9 cellular contexts compared by ENCODE assay signal in the genomic region with DNA sequence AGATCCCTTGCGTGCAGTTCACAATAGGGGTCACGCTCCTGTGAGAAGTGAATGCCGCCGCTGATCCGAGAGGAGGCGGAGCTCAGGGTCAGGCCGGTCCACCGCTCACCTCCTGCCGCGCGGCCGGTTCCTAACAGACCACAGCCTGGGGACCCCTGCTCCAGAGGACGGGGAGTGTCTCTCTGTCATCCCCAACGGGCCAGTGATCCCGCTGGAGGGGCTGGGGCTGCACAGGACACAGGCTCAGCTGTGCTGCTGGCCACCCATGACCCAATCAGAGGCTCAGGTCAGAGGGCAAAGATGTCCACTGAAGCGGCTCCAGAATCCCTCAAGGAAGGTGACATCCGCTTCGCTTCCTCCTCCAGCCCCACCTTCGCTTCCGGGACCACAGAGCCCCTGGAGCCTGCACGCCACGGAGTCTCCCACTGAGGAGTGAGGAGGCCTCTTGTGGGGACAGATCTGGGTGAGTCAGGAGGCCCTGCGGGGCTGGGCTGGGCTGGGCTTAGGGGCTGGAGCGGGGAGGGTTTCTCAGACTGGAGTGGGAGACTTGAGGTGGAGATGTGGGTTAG.
DNase-seq lines count a peak whose midpoint lies in the region; ATAC-seq, FAIRE-seq and TF ChIP-seq lines count a peak whose summit lies in the region.
"Had no signal": no experiment of that assay in that cellular context is flagged by ENCODE, and none has a peak within 500 bp of the region (broad histone marks: within the 10 kb centered on the region; RNA-seq: fewer than 3 reads in every experiment).

No MANE protein-coding gene starts in this region.

- 71% methylated on average over 24 of the region's 24 CpGs for WGBS in HepG2 (ENCODE audit: low lambda C conversion rate)

- H3K4me1 ChIP-seq in HepG2 (ENCODE audit: insufficient read depth, low read length) (peaks cover 6% of the 10 kb centered on the region), upper lobe of right lung (peaks cover 14% of the 10 kb centered on the region)

- no peak for TF ChIP-seq EP300 in HepG2 (IDR thresholded peaks at IDR 0.05; ENCODE audit: low read depth in 2 of 2, low read length in 2 of 2)
- TF ChIP-seq EP300 in HepG2 (CRISPR knock-in tag; IDR thresholded peaks at IDR 0.05; ENCODE audit: borderline replicate concordance), result no peak

- no peak overlapping the region for H3K4me2 ChIP-seq in HepG2 (ENCODE audit: low read depth, low read length)

- no peak overlapping the region for H2AFZ ChIP-seq in HepG2 (ENCODE audit: low read length)

- H3K9ac ChIP-seq in HepG2 (ENCODE audit: insufficient read depth, low read depth, low read length), result no peak overlapping the region

- ATAC-seq in HepG2 (no peak; the same call in 2 of the 3 replicates), upper lobe of right lung (peak; percentile 1), HG03039 (IDR thresholded peaks at IDR 0.05; ENCODE audit: unreplicated experiment) (no peak), GM18517 (IDR thresholded peaks at IDR 0.05; ENCODE audit: unreplicated experiment) (no peak)

- CTCF ChIA-PET in HepG2 (lab: Yijun Ruan, JAX; ENCODE audit: low intra/inter-chr PET ratio, low total read pairs), result no interaction called here

- peaks cover 6% of the 10 kb centered on the region; the same call in 1 of the 2 replicates for H4K20me1 ChIP-seq in HepG2 (ENCODE audit: insufficient read depth, low read length)

- TF ChIP-seq CTCF in HepG2 (CRISPR knock-in tag; IDR thresholded peaks at IDR 0.05), result no peak
- TF ChIP-seq CTCF in upper lobe of right lung (IDR thresholded peaks at IDR 0.05), result no peak

- POLR2A ChIA-PET in HepG2 (lab: Yijun Ruan, JAX), result no interaction called here

- intact Hi-C loops in HepG2 (cut with micrococcal nuclease; ENCODE audit: unreplicated experiment), result no loop called here
- intact Hi-C loops in upper lobe of right lung (cut with DNase I), result no loop called here

- H3K27me3 ChIP-seq in HepG2 (ENCODE audit: control insufficient read depth in 1 of 2, insufficient read depth in 2 of 2, low read length in 2 of 2) (peaks cover 12 to 67% of the 10 kb centered on the region in 2 experiments), upper lobe of right lung (no peaks in the 10 kb centered on the region)

- H3K36me3 ChIP-seq in HepG2 (replicated peaks in 1 of 2; ENCODE audit: control insufficient read depth in 1 of 2, insufficient read depth in 2 of 2, low read length in 2 of 2), result no peaks in the 10 kb centered on the region
- H3K36me3 ChIP-seq in upper lobe of right lung, result no peaks in the 10 kb centered on the region

- peak; percentile 55 for DNase-seq in activated effector memory CD4-positive, alpha-beta T cell treated with anti-CD3 and anti-CD28 coated beads, Interleukin-2, amount 50 U/mL, for 16 hours
- DNase-seq in activated effector memory CD4-positive, alpha-beta T cell treated with Interleukin-2 at 50 U/mL for 16 hours, result no peak
- peak; percentile 33 for DNase-seq in astrocyte of the hippocampus (ENCODE audit: low read depth, low spot score)
- no peak for DNase-seq in HepG2 (ENCODE audit: low spot score)
- DNase-seq in upper lobe of right lung, result peak; percentile 64
- DNase-seq in GOT3 (lab: John Stamatoyannopoulos, UW), result no peak
- DNase-seq: NCI-H345 had no signal

- BruUV-seq in HepG2 (replicated peaks; lab: Mats Ljungman, UMichigan), result no TSS peak

- in situ Hi-C loops in HepG2 (cut with HindIII; ENCODE audit: extremely low pct_ligation_motif_present, low pct_unique_long_range_greater_than_20kb), result no loop called here

- H3K9me3 ChIP-seq in HepG2 (ENCODE audit: low read length) (no peaks in the 10 kb centered on the region), upper lobe of right lung (no peaks in the 10 kb centered on the region)

- no peak for TF ChIP-seq POLR2A in HepG2 (IDR thresholded peaks at IDR 0.05; ENCODE audit: insufficient read depth in 1 of 2, low read depth in 2 of 2, low read length in 2 of 2)

- H3K79me2 ChIP-seq in HepG2 (ENCODE audit: insufficient read depth, low read length), result no peaks in the 10 kb centered on the region

- FAIRE-seq in HepG2 (lab: Jason Lieb, UNC), result no peak

- TF ChIP-seq RAD21 in HepG2 (CRISPR knock-in tag; IDR thresholded peaks at IDR 0.05), result no peak

- no peak overlapping the region for H3K27ac ChIP-seq in HepG2 (ENCODE audit: extremely low read length, insufficient read depth, low read length)
- H3K27ac ChIP-seq in upper lobe of right lung, result no peak overlapping the region

- no peak overlapping the region for H3K4me3 ChIP-seq in HepG2 (replicated peaks in 1 of 3; ENCODE audit: insufficient read depth in 1 of 3, low read depth in 2 of 3, low read length in 3 of 3)
- H3K4me3 ChIP-seq in upper lobe of right lung, result no peak overlapping the region

TF ChIP-seq in HepG2, 621 proteins besides CTCF, POLR2A, EP300 and RAD21:
- TF ChIP-seq ATAD3A (CRISPR knock-in tag; IDR thresholded peaks at IDR 0.05) (no peak), ZNF607 (CRISPR knock-in tag; IDR thresholded peaks at IDR 0.05; ENCODE audit: borderline replicate concordance) (no peak)
- TF ChIP-seq, protein P1, sequence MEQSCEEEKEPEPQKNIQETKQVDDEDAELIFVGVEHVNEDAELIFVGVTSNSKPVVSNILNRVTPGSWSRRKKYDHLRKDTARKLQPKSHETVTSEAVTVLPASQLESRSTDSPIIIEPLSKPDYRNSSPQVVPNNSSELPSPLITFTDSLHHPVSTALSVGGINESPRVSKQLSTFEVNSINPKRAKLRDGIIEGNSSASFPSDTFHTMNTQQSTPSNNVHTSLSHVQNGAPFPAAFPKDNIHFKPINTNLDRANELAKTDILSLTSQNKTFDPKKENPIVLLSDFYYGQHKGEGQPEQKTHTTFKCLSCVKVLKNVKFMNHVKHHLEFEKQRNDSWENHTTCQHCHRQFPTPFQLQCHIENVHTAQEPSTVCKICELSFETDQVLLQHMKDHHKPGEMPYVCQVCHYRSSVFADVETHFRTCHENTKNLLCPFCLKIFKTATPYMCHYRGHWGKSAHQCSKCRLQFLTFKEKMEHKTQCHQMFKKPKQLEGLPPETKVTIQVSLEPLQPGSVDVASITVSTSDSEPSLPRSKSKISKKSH (CRISPR knock-in tag; IDR thresholded peaks at IDR 0.05; ENCODE audit: borderline replicate concordance), result 0 out of 2 replicates have a peak, but pooled peaks have one; percentile 13
TF ChIP-seq in HepG2: peak in this region for 1.

Comparison
In these comparisons a context has a peak if more than half of its experiments do, and no peak if none do; other contexts are left out.
1. DNase-seq: peak in activated effector memory CD4-positive, alpha-beta T cell treated with anti-CD3 and anti-CD28 coated beads, Interleukin-2, amount 50 U/mL, for 16 hours (single experiment), astrocyte of the hippocampus (single experiment) and upper lobe of right lung (single experiment); none in activated effector memory CD4-positive, alpha-beta T cell treated with Interleukin-2 at 50 U/mL for 16 hours (single experiment), HepG2 (single experiment) and GOT3 (single experiment).